In the genomic region with DNA sequence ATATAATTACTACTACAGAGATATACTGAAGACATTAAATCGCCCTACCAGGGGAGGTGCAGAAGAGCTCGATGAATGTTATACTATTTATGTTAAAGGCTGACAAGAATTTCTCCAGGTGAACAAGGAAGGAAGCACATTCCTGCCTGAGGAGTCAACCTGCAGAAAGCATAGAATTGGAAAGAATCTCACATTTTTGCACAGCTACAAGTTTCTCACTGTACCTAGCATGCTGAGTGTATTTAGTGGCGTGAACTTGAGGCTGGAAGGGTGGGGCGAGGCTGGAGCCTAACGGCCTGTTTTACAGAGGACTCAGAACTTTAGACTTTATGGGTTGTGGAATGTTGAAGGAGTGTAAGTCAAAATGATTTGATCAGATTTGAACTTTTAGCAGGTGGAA, we compare ENCODE assay signal across 17 cellular contexts.
"Had no signal": no experiment of that assay in that cellular context is flagged by ENCODE, and none has a peak within 500 bp of the region (broad histone marks: within the 10 kb centered on the region; RNA-seq: fewer than 3 reads in every experiment).

No MANE protein-coding gene starts in this region.

- FAIRE-seq: astrocyte had no signal

- ATAC-seq: activated CD4-positive, CD25-positive, alpha-beta regulatory T cell treated with anti-CD3 and anti-CD28 coated beads, Interleukin-2, amount 50 U/mL, for 24 hours; left lung; natural killer cell treated with Interleukin-12 subunit alpha and Interleukin-12 subunit beta and Interleukin-15 and Interleukin-18, amount 100 ng/mL, for 72 hours; right cardiac atrium; stimulated activated naive CD8-positive, alpha-beta T cell treated with anti-CD3 and anti-CD28 coated beads, Interleukin-15, Interleukin-2, amounts not matched to agents 100 U/mL and 50 U/mL, for 24 hours had no signal

- DNase-seq: activated naive CD4-positive, alpha-beta T cell treated with anti-CD3 and anti-CD28 coated beads, Interleukin-2, amount 10 ng/mL, durations not matched to agents 7 days and 5 days; activated T-cell treated with anti-CD3 and anti-CD28 coated beads for 4 hours; effector CD4-positive, alpha-beta T cell; foreskin melanocyte; head of caudate nucleus; occipital lobe; right cardiac atrium; stimulated activated CD4-positive, alpha-beta T cell treated with anti-CD3 and anti-CD28 coated beads, Interleukin-4, amount 100 ng/mL, for 4 hours; stimulated activated CD8-positive, alpha-beta memory T cell treated with anti-CD3 and anti-CD28 coated beads, Interleukin-4, amount 100 ng/mL, for 48 hours; stimulated activated naive CD8-positive, alpha-beta T cell treated with anti-CD3 and anti-CD28 coated beads, Interleukin-15, Interleukin-2, amounts not matched to agents 100 U/mL and 50 U/mL, for 24 hours; transverse colon had no signal

- H3K27me3 ChIP-seq: left lung, transverse colon had no signal

- H3K36me3 ChIP-seq: left lung, transverse colon had no signal

- H3K4me1 ChIP-seq: left lung had no signal

- H3K4me3 ChIP-seq: coronary artery, left lung, skin epidermis, transverse colon had no signal

- H3K9me3 ChIP-seq: left lung, transverse colon had no signal

- H3K27ac ChIP-seq: coronary artery, left lung, skin epidermis, transverse colon had no signal
